35 cellular contexts compared by ENCODE assay signal in the genomic region with DNA sequence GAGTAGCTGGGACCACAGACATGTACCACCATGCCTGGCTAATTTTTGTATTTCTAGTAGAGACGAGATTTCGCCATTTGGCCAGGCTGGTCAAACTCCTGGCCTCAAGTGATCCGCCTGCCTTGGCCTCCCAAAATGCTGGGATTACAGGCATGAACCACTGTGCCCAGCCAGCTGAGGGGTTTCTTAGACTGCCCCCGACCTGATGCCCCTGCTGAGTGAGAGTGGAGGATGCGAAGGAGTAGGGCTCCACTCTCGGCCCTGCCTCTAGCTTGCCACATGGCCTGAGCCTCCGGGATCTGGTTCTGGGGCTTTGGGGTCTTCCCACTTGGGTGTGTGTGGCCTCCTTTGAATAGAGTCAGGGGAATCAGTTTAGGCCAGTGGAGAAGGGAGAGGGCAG. TPM values are rescaled to one million over a fixed set of nuclear protein-coding genes. Genes with fewer than 3 reads are reported as not detected.
"Had no signal": no experiment of that assay in that cellular context is flagged by ENCODE, and none has a peak within 500 bp of the region (broad histone marks: within the 10 kb centered on the region; RNA-seq: fewer than 3 reads in every experiment).

No MANE protein-coding gene starts in this region.

- H3K9me3 Mint-ChIP-seq: activated B cell treated with CpG ODN at 0.5 μM for 24 hours; activated CD4-positive, alpha-beta memory T cell treated with anti-CD3 and anti-CD28 coated beads for 36 hours; activated CD4-positive, alpha-beta T cell treated with anti-CD3 and anti-CD28 coated beads, Interleukin-2, amount 10 ng/mL, durations not matched to agents 24 days and 14 days; activated CD8-positive, alpha-beta T cell treated with anti-CD3 and anti-CD28 coated beads for 36 hours; activated naive CD4-positive, alpha-beta T cell treated with anti-CD3 and anti-CD28 coated beads for 36 hours; activated naive CD4-positive, alpha-beta T cell treated with anti-CD3 and anti-CD28 coated beads, Interleukin-2, amount 50 U/mL, for 72 hours; activated naive CD8-positive, alpha-beta T cell treated with anti-CD3 and anti-CD28 coated beads for 36 hours; activated T-cell treated with anti-CD3 and anti-CD28 coated beads, Interleukin-2, amount 50 U/mL, for 4 hours; activated T-cell treated with anti-CD3 and anti-CD28 coated beads, Interleukin-2, amount 50 U/mL, for 72 hours; activated T-helper 1 cell treated with anti-CD3 and anti-CD28 coated beads, Interleukin-12 subunit alpha, Interleukin-12 subunit beta, Interleukin-2, Interleukin-4 antibody, amounts not matched to agents 30 ng/mL and 10 ng/mL and 1 ng/mL, durations not matched to agents 14 hours and 24 hours and 36 hours; activated T-helper 17 cell treated with anti-CD3 and anti-CD28 coated beads, Interleukin-2, amount 50 U/mL, for 72 hours; T-helper 1 cell treated with Interleukin-12 subunit alpha and Interleukin-12 subunit beta and Interleukin-4 antibody, amounts not matched to agents 30 μg/mL and 1 μg/mL, for 36 hours; T-helper 2 cell treated with Interferon-gamma antibody and Interleukin-4, amounts not matched to agents 5 μg/mL and 100 μg/mL, for 36 hours had no signal

- H3K27me3 ChIP-seq: body of pancreas, breast epithelium had no signal

- H3K4me3 Mint-ChIP-seq: activated B cell treated with CpG ODN at 0.5 μM for 24 hours; activated CD4-positive, alpha-beta memory T cell treated with anti-CD3 and anti-CD28 coated beads for 36 hours; activated CD4-positive, alpha-beta T cell treated with anti-CD3 and anti-CD28 coated beads, Interleukin-2, amount 10 ng/mL, durations not matched to agents 24 days and 14 days; activated CD8-positive, alpha-beta T cell treated with anti-CD3 and anti-CD28 coated beads for 36 hours; activated naive CD4-positive, alpha-beta T cell treated with anti-CD3 and anti-CD28 coated beads for 36 hours; activated naive CD8-positive, alpha-beta T cell treated with anti-CD3 and anti-CD28 coated beads for 36 hours; activated T-cell treated with anti-CD3 and anti-CD28 coated beads, Interleukin-2, amount 50 U/mL, for 4 hours; activated T-cell treated with anti-CD3 and anti-CD28 coated beads, Interleukin-2, amount 50 U/mL, for 72 hours; activated T-helper 1 cell treated with anti-CD3 and anti-CD28 coated beads, Interleukin-12 subunit alpha, Interleukin-12 subunit beta, Interleukin-2, Interleukin-4 antibody, amounts not matched to agents 30 ng/mL and 10 ng/mL and 1 ng/mL, durations not matched to agents 14 hours and 24 hours and 36 hours; activated T-helper 17 cell treated with anti-CD3 and anti-CD28 coated beads, Interleukin-2, amount 50 U/mL, for 72 hours; T-helper 1 cell treated with Interleukin-12 subunit alpha and Interleukin-12 subunit beta and Interleukin-4 antibody, amounts not matched to agents 30 μg/mL and 1 μg/mL, for 36 hours; T-helper 2 cell treated with Interferon-gamma antibody and Interleukin-4, amounts not matched to agents 5 μg/mL and 100 μg/mL, for 36 hours had no signal

- H3K27ac Mint-ChIP-seq: activated B cell treated with CpG ODN at 0.5 μM for 24 hours; activated CD4-positive, alpha-beta memory T cell treated with anti-CD3 and anti-CD28 coated beads for 36 hours; activated CD4-positive, alpha-beta T cell treated with anti-CD3 and anti-CD28 coated beads, Interleukin-2, amount 10 ng/mL, durations not matched to agents 24 days and 14 days; activated CD8-positive, alpha-beta T cell treated with anti-CD3 and anti-CD28 coated beads for 36 hours; activated naive CD4-positive, alpha-beta T cell treated with anti-CD3 and anti-CD28 coated beads for 36 hours; activated naive CD4-positive, alpha-beta T cell treated with anti-CD3 and anti-CD28 coated beads, Interleukin-2, amount 50 U/mL, for 72 hours; activated naive CD8-positive, alpha-beta T cell treated with anti-CD3 and anti-CD28 coated beads for 36 hours; activated T-cell treated with anti-CD3 and anti-CD28 coated beads, Interleukin-2, amount 50 U/mL, for 72 hours; activated T-helper 1 cell treated with anti-CD3 and anti-CD28 coated beads, Interleukin-12 subunit alpha, Interleukin-12 subunit beta, Interleukin-2, Interleukin-4 antibody, amounts not matched to agents 30 ng/mL and 10 ng/mL and 1 ng/mL, durations not matched to agents 14 hours and 24 hours and 36 hours; activated T-helper 17 cell treated with anti-CD3 and anti-CD28 coated beads, Interleukin-2, amount 50 U/mL, for 72 hours; T-helper 1 cell treated with Interleukin-12 subunit alpha and Interleukin-12 subunit beta and Interleukin-4 antibody, amounts not matched to agents 30 μg/mL and 1 μg/mL, for 36 hours; T-helper 2 cell treated with Interferon-gamma antibody and Interleukin-4, amounts not matched to agents 5 μg/mL and 100 μg/mL, for 36 hours had no signal

- H3K9me3 ChIP-seq: adrenal gland, body of pancreas, breast epithelium had no signal

- DNase-seq: activated B cell treated with CpG ODN at 0.5 μM for 24 hours; activated CD4-positive, alpha-beta memory T cell treated with anti-CD3 and anti-CD28 coated beads for 36 hours; activated CD4-positive, alpha-beta T cell treated with anti-CD3 and anti-CD28 coated beads for 4 hours; activated CD4-positive, alpha-beta T cell treated with anti-CD3 and anti-CD28 coated beads, Interleukin-2, amount 10 ng/mL, durations not matched to agents 24 days and 14 days; activated CD4-positive, alpha-beta T cell treated with anti-CD3 and anti-CD28 coated beads, Interleukin-2, amount 50 U/mL, for 1 hour; activated CD4-positive, alpha-beta T cell treated with anti-CD3 and anti-CD28 coated beads, Interleukin-2, amount 50 U/mL, for 4 hours; activated CD4-positive, CD25-positive, alpha-beta regulatory T cell treated with anti-CD3 and anti-CD28 coated beads, Interleukin-2, amount 50 U/mL, for 72 hours; activated CD8-positive, alpha-beta memory T cell treated with anti-CD3 and anti-CD28 coated beads, Interleukin-2, amount 50 U/mL, for 4 hours; activated CD8-positive, alpha-beta T cell treated with anti-CD3 and anti-CD28 coated beads for 36 hours; activated gamma-delta T cell treated with Interleukin-2 at 50 U/mL for 16 hours; activated naive CD4-positive, alpha-beta T cell; activated naive CD4-positive, alpha-beta T cell treated with anti-CD3 and anti-CD28 coated beads for 36 hours; activated naive CD4-positive, alpha-beta T cell treated with anti-CD3 and anti-CD28 coated beads, Interleukin-2, amount 50 U/mL, for 16 hours; activated naive CD8-positive, alpha-beta T cell treated with anti-CD3 and anti-CD28 coated beads for 36 hours; activated T-cell treated with anti-CD3 and anti-CD28 coated beads for 4 hours; activated T-cell treated with anti-CD3 and anti-CD28 coated beads, Interleukin-2, amount 50 U/mL, for 1 hour; activated T-cell treated with anti-CD3 and anti-CD28 coated beads, Interleukin-2, amount 50 U/mL, for 4 hours; activated T-cell treated with anti-CD3 and anti-CD28 coated beads, Interleukin-2, amount 50 U/mL, for 72 hours; adrenal gland; amniotic stem cell; body of pancreas; brain microvascular endothelial cell; central memory CD4-positive, alpha-beta T cell; T-helper 2 cell; T-helper 9 cell had no signal

- ATAC-seq: activated T-cell treated with anti-CD3 and anti-CD28 coated beads, Interleukin-2, amount 50 U/mL, for 4 hours; activated T-helper 17 cell treated with anti-CD3 and anti-CD28 coated beads, Interleukin-2, amount 50 U/mL, for 72 hours; body of pancreas had no signal

- H3K27ac ChIP-seq: adrenal gland, body of pancreas, brain microvascular endothelial cell, breast epithelium, VCaP had no signal

- H3K4me1 ChIP-seq: adrenal gland, body of pancreas, breast epithelium had no signal

- H3K27me3 Mint-ChIP-seq: activated CD8-positive, alpha-beta T cell treated with anti-CD3 and anti-CD28 coated beads for 36 hours had no signal

- FAIRE-seq: astrocyte, TTC549 had no signal

- H3K4me3 ChIP-seq: adrenal gland, body of pancreas, breast epithelium had no signal

- H3K4me1 Mint-ChIP-seq: activated B cell treated with CpG ODN at 0.5 μM for 24 hours; activated naive CD8-positive, alpha-beta T cell treated with anti-CD3 and anti-CD28 coated beads for 36 hours; activated T-helper 17 cell treated with anti-CD3 and anti-CD28 coated beads, Interleukin-2, amount 50 U/mL, for 72 hours had no signal

- H3K36me3 Mint-ChIP-seq: activated CD4-positive, alpha-beta memory T cell treated with anti-CD3 and anti-CD28 coated beads for 36 hours; activated naive CD4-positive, alpha-beta T cell treated with anti-CD3 and anti-CD28 coated beads, Interleukin-2, amount 50 U/mL, for 72 hours; activated naive CD8-positive, alpha-beta T cell treated with anti-CD3 and anti-CD28 coated beads for 36 hours had no signal

- H3K36me3 ChIP-seq: adrenal gland, brain microvascular endothelial cell, breast epithelium had no signal

RNA-seq across cellular contexts. Expression of a gene that starts 11.0 kb away (rescaled TPM):
- total RNA-seq: activated CD4-positive, alpha-beta T cell treated with anti-CD3 and anti-CD28 coated beads, Interleukin-2, amount 10 ng/mL, durations not matched to agents 24 days and 14 days; aorta had no signal
